ENCODE assay signal across 25 cellular contexts in the genomic region with DNA sequence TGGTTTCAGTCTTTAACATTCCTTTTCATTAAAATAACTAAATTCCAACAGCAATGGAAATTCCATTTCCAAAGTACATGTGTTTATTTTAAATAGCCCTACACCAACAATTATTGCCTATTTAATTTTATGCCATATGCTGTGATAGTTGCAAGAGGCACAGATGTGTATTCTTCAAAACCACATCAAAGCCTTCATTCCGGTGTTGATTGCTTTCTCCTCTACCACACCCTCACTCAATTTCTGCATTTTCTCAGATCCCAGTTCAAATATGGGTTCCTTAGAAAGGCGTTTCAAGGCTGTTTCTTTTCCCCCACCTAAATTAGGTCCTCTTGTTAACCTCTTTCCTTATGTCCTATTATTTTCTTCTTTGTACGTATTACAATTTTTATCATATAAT. TPM values are rescaled to one million over a fixed set of nuclear protein-coding genes. Genes with fewer than 3 reads are reported as not detected.
DNase-seq lines count a peak whose midpoint lies in the region; ATAC-seq, FAIRE-seq and TF ChIP-seq lines count a peak whose summit lies in the region.
"Had no signal": no experiment of that assay in that cellular context is flagged by ENCODE, and none has a peak within 500 bp of the region (broad histone marks: within the 10 kb centered on the region; RNA-seq: fewer than 3 reads in every experiment).

No MANE protein-coding gene starts in this region.

- peaks cover under 1% of the 10 kb centered on the region for H3K27me3 Mint-ChIP-seq in activated T-cell treated with anti-CD3 and anti-CD28 coated beads, Interleukin-2, amount 50 U/mL, for 4 hours (ENCODE audit: low read depth)

- H3K4me1 Mint-ChIP-seq in activated T-cell treated with anti-CD3 and anti-CD28 coated beads, Interleukin-2, amount 50 U/mL, for 4 hours (ENCODE audit: low read depth) = peaks cover 2% of the 10 kb centered on the region

- H3K9ac ChIP-seq in GM12878 (ENCODE audit: control insufficient read depth, insufficient read depth, low read length) = no peak overlapping the region
- H3K9ac ChIP-seq: BLaER1 had no signal

- no peaks in the 10 kb centered on the region for H3K4me1 ChIP-seq in GM12878 (ENCODE audit: control insufficient read depth, insufficient read depth, low read length)

- intact Hi-C loops in GM12878 (cut with micrococcal nuclease; ENCODE audit: unreplicated experiment) = no loop called here

- no peak overlapping the region for H2AFZ ChIP-seq in GM12878 (ENCODE audit: control insufficient read depth, low read depth, low read length)

- no peak overlapping the region for H3K4me3 Mint-ChIP-seq in activated T-cell treated with anti-CD3 and anti-CD28 coated beads, Interleukin-2, amount 50 U/mL, for 4 hours
- H3K4me3 Mint-ChIP-seq: CD14-positive monocyte; CD8-positive, alpha-beta memory T cell had no signal

- H3K36me3 Mint-ChIP-seq in activated T-cell treated with anti-CD3 and anti-CD28 coated beads, Interleukin-2, amount 50 U/mL, for 4 hours (ENCODE audit: insufficient read depth) = no peaks in the 10 kb centered on the region
- H3K36me3 Mint-ChIP-seq: CD14-positive monocyte; CD4-positive, alpha-beta memory T cell; CD4-positive, CD25-positive, alpha-beta regulatory T cell; CD8-positive, alpha-beta memory T cell had no signal

- H3K9me3 Mint-ChIP-seq in activated T-cell treated with anti-CD3 and anti-CD28 coated beads, Interleukin-2, amount 50 U/mL, for 4 hours = no peaks in the 10 kb centered on the region

- H3K27me3 ChIP-seq in GM12878 (replicated peaks in 1 of 2; ENCODE audit: control insufficient read depth in 2 of 2, insufficient read depth in 2 of 2, low read length in 1 of 2) = no peaks in the 10 kb centered on the region
- H3K27me3 ChIP-seq: BE2C, BLaER1 had no signal

- no peaks in the 10 kb centered on the region for H3K36me3 ChIP-seq in GM12878 (ENCODE audit: control insufficient read depth in 2 of 2, insufficient read depth in 2 of 2, low read length in 1 of 2)
- H3K36me3 ChIP-seq: BE2C, BLaER1 had no signal

- no peak overlapping the region for H3K27ac ChIP-seq in GM12878 (ENCODE audit: control insufficient read depth, insufficient read depth)
- H3K27ac ChIP-seq: BLaER1 had no signal

- H3K79me2 ChIP-seq in GM12878 (ENCODE audit: control insufficient read depth, insufficient read depth, low read length) = no peaks in the 10 kb centered on the region

- TF ChIP-seq RAD21 in GM12878 (IDR thresholded peaks at IDR 0.05; ENCODE audit: insufficient read depth, low read depth, low read length) = no peak

- H3K4me3 ChIP-seq in Jurkat, Clone E6-1 (ENCODE audit: low read length) = no peak overlapping the region
- no peak overlapping the region for H3K4me3 ChIP-seq in GM12878
- H3K4me3 ChIP-seq: BLaER1 had no signal

- no peak for TF ChIP-seq EP300 in GM12878 (IDR thresholded peaks at IDR 0.05; ENCODE audit: borderline replicate concordance in 1 of 2, control insufficient read depth in 1 of 2, low read depth in 2 of 2, low read length in 2 of 2)

- WGBS in GM12878 (ENCODE audit: insufficient coverage, insufficient replicate concordance, low lambda C conversion rate, missing lambda C conversion rate) = 28% methylated on average over 3 of the region's 3 CpGs

- no peak overlapping the region for H3K4me2 ChIP-seq in GM12878 (ENCODE audit: control insufficient read depth, insufficient read depth)
- H3K4me2 ChIP-seq: BLaER1 had no signal

- BruUV-seq in GM12878 (replicated peaks; lab: Mats Ljungman, UMichigan) = no TSS peak

- TF ChIP-seq CTCF in GM12878 (IDR thresholded peaks at IDR 0.05 in 2 of 3, conservative IDR thresholded peaks at IDR 0.05 in 1 of 3; ENCODE audit: control insufficient read depth in 2 of 3, extremely low read depth in 1 of 3, insufficient read depth in 1 of 3, low read depth in 3 of 3, low read length in 3 of 3) = no peak

- RAD21 ChIA-PET in GM12878 (lab: Charles Lee; ENCODE audit: unreplicated experiment) = interaction anchor here (1.6 kb wide), 1 partner anchor 177 kb away, joined by 6 read pairs; no protein-coding TSS in a partner anchor

- TF ChIP-seq POLR2A in GM12878 (IDR thresholded peaks at IDR 0.05; ENCODE audit: low read depth, low read length) = no peak

- no peak for FAIRE-seq in GM12878 (lab: Jason Lieb, UNC)
- FAIRE-seq: A204.1, GM12891 had no signal

- DNase-seq in EH (ENCODE audit: low read depth) (peak; percentile 2), GM12878 (ENCODE audit: low read depth, low spot score) (no peak)
- peak; percentile 70 for DNase-seq in Jurkat, Clone E6-1 (ENCODE audit: low read depth, low spot score)
- no peak for DNase-seq in activated T-cell treated with anti-CD3 and anti-CD28 coated beads, Interleukin-2, amount 50 U/mL, for 48 hours
- no peak for DNase-seq in activated T-cell treated with anti-CD3 and anti-CD28 coated beads, Interleukin-2, amount 50 U/mL, for 4 hours
- DNase-seq: 8988T; ACHN; BE2C; C1 segment of cervical spinal cord; CD4-positive, alpha-beta memory T cell; CD4-positive, CD25-positive, alpha-beta regulatory T cell; CD8-positive, alpha-beta memory T cell; COR-L47; DMS 273 treated with DMSO at 0.1 percent for 48 hours; DMS153; DMS53; DMS79; EL; GDM1 had no signal

- CTCF ChIA-PET in GM12878 (lab: Yijun Ruan, JAX) = interaction anchor here (1.2 kb wide), 1 partner anchor 177 kb away, joined by 4 read pairs; no protein-coding TSS in a partner anchor

- SMC1A ChIA-PET in GM12878 (lab: Charles Lee; ENCODE audit: uncharacterized antibody, unreplicated experiment) = no interaction called here

- in situ Hi-C loops in GM12878 (cut with MboI) = no loop called here

- H4K20me1 ChIP-seq in GM12878 (ENCODE audit: control insufficient read depth, insufficient read depth) = no peaks in the 10 kb centered on the region
- H4K20me1 ChIP-seq: BLaER1 had no signal

- POLR2A ChIA-PET in GM12878 (lab: Charles Lee) = no interaction called here

- ATAC-seq in GM12878 = no peak
- ATAC-seq in GM21737 (IDR thresholded peaks at IDR 0.05; ENCODE audit: unreplicated experiment) = no peak
- no peak for ATAC-seq in HG03045 (IDR thresholded peaks at IDR 0.05; ENCODE audit: unreplicated experiment)
- no peak for ATAC-seq in activated T-cell treated with anti-CD3 and anti-CD28 coated beads, Interleukin-2, amount 50 U/mL, for 4 hours

- peaks cover 2% of the 10 kb centered on the region; the same call in 2 of the 3 replicates for H3K9me3 ChIP-seq in GM12878 (replicated peaks; ENCODE audit: control insufficient read depth, insufficient read depth, low read length)
- H3K9me3 ChIP-seq: BE2C, BLaER1 had no signal

TF ChIP-seq in GM12878, 131 proteins besides CTCF, POLR2A, EP300 and RAD21 (continues in another document):
- TF ChIP-seq JUNB (IDR thresholded peaks at IDR 0.05) (no peak), FOXM1 (IDR thresholded peaks at IDR 0.05; ENCODE audit: low read depth, low read length) (no peak), TCF3 (IDR thresholded peaks at IDR 0.05; ENCODE audit: borderline replicate concordance, insufficient read depth, low read depth, low read length) (no peak), POU2F2 (IDR thresholded peaks at IDR 0.05; ENCODE audit: borderline replicate concordance, low read depth, low read length) (no peak), ASH2L (IDR thresholded peaks at IDR 0.05; ENCODE audit: borderline replicate concordance, low read depth) (no peak)
- TF ChIP-seq, protein P1, sequence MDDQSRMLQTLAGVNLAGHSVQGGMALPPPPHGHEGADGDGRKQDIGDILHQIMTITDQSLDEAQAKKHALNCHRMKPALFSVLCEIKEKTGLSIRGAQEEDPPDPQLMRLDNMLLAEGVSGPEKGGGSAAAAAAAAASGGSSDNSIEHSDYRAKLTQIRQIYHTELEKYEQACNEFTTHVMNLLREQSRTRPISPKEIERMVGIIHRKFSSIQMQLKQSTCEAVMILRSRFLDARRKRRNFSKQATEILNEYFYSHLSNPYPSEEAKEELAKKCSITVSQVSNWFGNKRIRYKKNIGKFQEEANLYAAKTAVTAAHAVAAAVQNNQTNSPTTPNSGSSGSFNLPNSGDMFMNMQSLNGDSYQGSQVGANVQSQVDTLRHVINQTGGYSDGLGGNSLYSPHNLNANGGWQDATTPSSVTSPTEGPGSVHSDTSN (IDR thresholded peaks at IDR 0.05; ENCODE audit: insufficient replicate concordance, low read depth, low read length) = no peak
- TF ChIP-seq, protein P2, sequence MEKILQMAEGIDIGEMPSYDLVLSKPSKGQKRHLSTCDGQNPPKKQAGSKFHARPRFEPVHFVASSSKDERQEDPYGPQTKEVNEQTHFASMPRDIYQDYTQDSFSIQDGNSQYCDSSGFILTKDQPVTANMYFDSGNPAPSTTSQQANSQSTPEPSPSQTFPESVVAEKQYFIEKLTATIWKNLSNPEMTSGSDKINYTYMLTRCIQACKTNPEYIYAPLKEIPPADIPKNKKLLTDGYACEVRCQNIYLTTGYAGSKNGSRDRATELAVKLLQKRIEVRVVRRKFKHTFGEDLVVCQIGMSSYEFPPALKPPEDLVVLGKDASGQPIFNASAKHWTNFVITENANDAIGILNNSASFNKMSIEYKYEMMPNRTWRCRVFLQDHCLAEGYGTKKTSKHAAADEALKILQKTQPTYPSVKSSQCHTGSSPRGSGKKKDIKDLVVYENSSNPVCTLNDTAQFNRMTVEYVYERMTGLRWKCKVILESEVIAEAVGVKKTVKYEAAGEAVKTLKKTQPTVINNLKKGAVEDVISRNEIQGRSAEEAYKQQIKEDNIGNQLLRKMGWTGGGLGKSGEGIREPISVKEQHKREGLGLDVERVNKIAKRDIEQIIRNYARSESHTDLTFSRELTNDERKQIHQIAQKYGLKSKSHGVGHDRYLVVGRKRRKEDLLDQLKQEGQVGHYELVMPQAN (conservative IDR thresholded peaks at IDR 0.05) = no peak

RNA-seq across cellular contexts. Expression of a gene that starts 6.0 kb away (rescaled TPM):
- polyA plus RNA-seq in Jurkat, Clone E6-1 (2012; ENCODE audit: insufficient read depth, insufficient read length) = 10.9 TPM
- total RNA-seq in GM12878 (2013; cell fraction: nucleolus; rRNA removed) = 264 and 266 TPM in 2 replicates
- 68.1 and 75.2 TPM in 2 replicates for total RNA-seq in GM12878 (2014; rRNA removed)
- total RNA-seq in GM12878 (2014; rRNA removed; fragmentation: Illumina TruSeq; extraction: Trizol) = 74.1 and 80.1 TPM in 2 replicates
- 59.5 and 68.2 TPM in 2 replicates for total RNA-seq in GM12878 (2021)
- 51.3 TPM for polyA plus RNA-seq in GM12878 (2011; ENCODE audit: low read depth)
- polyA plus RNA-seq in GM12878 (2011; rRNA removed) = 88.0 and 112 TPM in 2 replicates
- polyA plus RNA-seq in GM12878 (2011; cell fraction: cytosol; rRNA removed) = 51.7 and 71.5 TPM in 2 replicates
- 53.5 and 63.6 TPM in 2 replicates for polyA plus RNA-seq in GM12878 (2011; cell fraction: nucleus; rRNA removed)
- polyA plus RNA-seq in GM12878 (2012) = 36.5 and 50.5 TPM in 2 replicates
- 70.4 and 99.8 TPM in 2 replicates for polyA plus RNA-seq in GM12878 (2014; fragmentation: Illumina TruSeq; extraction: Trizol)
- polyA plus RNA-seq in GM12878 (2014; fragmentation: Nextera tagmentation; extraction: Ambion mirVana) = 10 to 100 TPM; 23.6 to 33.6 TPM
- 51.4 and 53.5 TPM in 2 replicates for polyA plus RNA-seq in GM12878 (2014; rRNA removed)
- 10 to 100 TPM; 63.5 to 66.0 TPM for polyA plus RNA-seq in GM12878 (2016; fragmentation: Nextera tagmentation; extraction: Ambion mirVana)
- 61.5 and 66.7 TPM in 2 replicates for polyA minus RNA-seq in GM12878 (2011; rRNA and poly(A)+ RNA removed)
- 48.4 and 63.2 TPM in 2 replicates for polyA minus RNA-seq in GM12878 (2011; cell fraction: cytosol; rRNA and poly(A)+ RNA removed)
- 79.8 and 139 TPM in 2 replicates for polyA minus RNA-seq in GM12878 (2011; cell fraction: nucleus; rRNA and poly(A)+ RNA removed)
- total RNA-seq in activated T-cell treated with anti-CD3 and anti-CD28 coated beads, Interleukin-2, amount 50 U/mL, for 4 hours = 10 to 100 TPM; 41.3 to 47.6 (median 47.4) TPM

Comparison
In these comparisons a context has a peak if more than half of its experiments do, and no peak if none do; other contexts are left out.
1. DNase-seq: peak in EH (single experiment) and Jurkat, Clone E6-1 (single experiment); none in GM12878 (single experiment), activated T-cell treated with anti-CD3 and anti-CD28 coated beads, Interleukin-2, amount 50 U/mL, for 48 hours (0 of 2) and activated T-cell treated with anti-CD3 and anti-CD28 coated beads, Interleukin-2, amount 50 U/mL, for 4 hours (single experiment).